28 cellular contexts compared by ENCODE assay signal in the genomic region with DNA sequence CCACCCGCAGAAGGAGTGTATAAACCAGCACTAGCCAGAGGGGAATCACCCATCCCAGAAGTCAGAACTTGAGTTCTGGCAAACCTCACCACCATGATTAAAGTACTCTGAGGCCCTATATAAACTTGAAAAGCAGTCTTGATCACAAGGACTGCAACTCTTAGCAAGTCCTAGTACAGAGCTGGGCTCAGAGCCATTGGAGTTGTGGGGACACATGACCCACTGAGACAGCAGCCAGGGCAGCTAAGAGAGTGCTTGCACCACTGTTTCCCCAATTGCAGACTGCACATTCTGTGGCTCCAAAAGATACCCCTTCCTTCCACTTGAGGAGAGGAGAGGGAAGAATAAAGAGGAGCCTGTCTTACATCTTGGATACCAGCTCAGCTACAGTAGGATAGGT.
"Had no signal": no experiment of that assay in that cellular context is flagged by ENCODE, and none has a peak within 500 bp of the region (broad histone marks: within the 10 kb centered on the region; RNA-seq: fewer than 3 reads in every experiment).

No MANE protein-coding gene starts in this region.

- ATAC-seq: activated CD8-positive, alpha-beta memory T cell treated with anti-CD3 and anti-CD28 coated beads, Interleukin-2, amount 10 ng/mL, durations not matched to agents 7 days and 5 days; activated naive CD8-positive, alpha-beta T cell treated with anti-CD3 and anti-CD28 coated beads, Interleukin-2, amount 50 U/mL, for 24 hours; K562; Panc1; SK-N-SH treated with all-trans-retinoic acid at 6 μM for 48 hours had no signal

- H3K27me3 Mint-ChIP-seq: activated naive CD8-positive, alpha-beta T cell; activated naive CD8-positive, alpha-beta T cell treated with anti-CD3 and anti-CD28 coated beads, Interleukin-2, amount 50 U/mL, for 24 hours had no signal

- H3K27ac Mint-ChIP-seq: activated CD4-positive, alpha-beta memory T cell treated with anti-CD3 and anti-CD28 coated beads, Interleukin-2, amount 10 ng/mL, durations not matched to agents 7 days and 5 days; activated CD8-positive, alpha-beta memory T cell treated with anti-CD3 and anti-CD28 coated beads, Interleukin-2, amount 10 ng/mL, durations not matched to agents 7 days and 5 days; activated naive CD8-positive, alpha-beta T cell; activated naive CD8-positive, alpha-beta T cell treated with anti-CD3 and anti-CD28 coated beads, Interleukin-2, amount 50 U/mL, for 24 hours had no signal

- DNase-seq: activated CD4-positive, alpha-beta memory T cell treated with anti-CD3 and anti-CD28 coated beads, Interleukin-2, amount 10 ng/mL, durations not matched to agents 7 days and 5 days; activated CD4-positive, alpha-beta T cell treated with anti-CD3 and anti-CD28 coated beads for 1 hour; activated CD4-positive, alpha-beta T cell treated with anti-CD3 and anti-CD28 coated beads for 48 hours; activated CD4-positive, CD25-positive, alpha-beta regulatory T cell; activated CD8-positive, alpha-beta memory T cell treated with anti-CD3 and anti-CD28 coated beads for 24 hours; activated CD8-positive, alpha-beta memory T cell treated with anti-CD3 and anti-CD28 coated beads, Interleukin-2, amount 10 ng/mL, durations not matched to agents 7 days and 5 days; activated CD8-positive, alpha-beta memory T cell treated with anti-CD3 and anti-CD28 coated beads, Interleukin-2, amount 50 U/mL, for 48 hours; activated effector memory CD4-positive, alpha-beta T cell treated with Interleukin-2 at 50 U/mL for 16 hours; activated naive CD4-positive, alpha-beta T cell treated with anti-CD3 and anti-CD28 coated beads, Interleukin-2, amount 10 ng/mL, durations not matched to agents 7 days and 5 days; activated naive CD8-positive, alpha-beta T cell treated with anti-CD3 and anti-CD28 coated beads, Interleukin-2, amount 50 U/mL, for 24 hours; activated T-cell treated with anti-CD3 and anti-CD28 coated beads, Interleukin-2, amount 50 U/mL, for 48 hours; NCI-H1092 treated with DMSO at 0.1 percent for 48 hours; NCI-H1417; NCI-H187 treated with DMSO at 0.1 percent for 48 hours; NCI-H2081 treated with DMSO at 0.1 percent for 48 hours; NCI-H345; NCI-H524 treated with DMSO at 0.1 percent for 48 hours; SIG-M5; SW 1271; T-helper 1 cell; T-helper 2 cell; T1000; WERI-Rb-1 had no signal

- H3K4me3 Mint-ChIP-seq: activated CD4-positive, alpha-beta memory T cell treated with anti-CD3 and anti-CD28 coated beads, Interleukin-2, amount 10 ng/mL, durations not matched to agents 7 days and 5 days; activated CD8-positive, alpha-beta memory T cell treated with anti-CD3 and anti-CD28 coated beads, Interleukin-2, amount 10 ng/mL, durations not matched to agents 7 days and 5 days; activated naive CD4-positive, alpha-beta T cell treated with anti-CD3 and anti-CD28 coated beads, Interleukin-2, amount 10 ng/mL, durations not matched to agents 7 days and 5 days; activated naive CD8-positive, alpha-beta T cell; activated naive CD8-positive, alpha-beta T cell treated with anti-CD3 and anti-CD28 coated beads, Interleukin-2, amount 50 U/mL, for 24 hours; brain had no signal
